In genomic region chr10:93495654-93496321, GRCh38 we compare ENCODE assay signal across 2 cellular contexts.
TF ChIP-seq lines count a peak whose summit lies in the region.

No MANE protein-coding gene starts in this region.

TF ChIP-seq in SK-N-SH, 30 proteins besides CTCF, POLR2A, EP300 and RAD21:
- no peak for TF ChIP-seq FOXJ3 (CRISPR knock-in tag; IDR thresholded peaks at IDR 0.05)
- no peak for TF ChIP-seq FOSL2 (IDR thresholded peaks at IDR 0.05; ENCODE audit: borderline replicate concordance, low read depth)
- TF ChIP-seq TEAD4 (IDR thresholded peaks at IDR 0.05; ENCODE audit: borderline replicate concordance, insufficient read depth): no peak
- no peak for TF ChIP-seq GABPA (IDR thresholded peaks at IDR 0.05; ENCODE audit: low read depth)
- no peak for TF ChIP-seq ZBTB33 (IDR thresholded peaks at IDR 0.05; ENCODE audit: borderline replicate concordance, low read depth)
- no peak for TF ChIP-seq ELF1 (IDR thresholded peaks at IDR 0.05)
- TF ChIP-seq CHD2 (IDR thresholded peaks at IDR 0.05; ENCODE audit: low read length, partially characterized antibody): no peak
- no peak for TF ChIP-seq RXRA (IDR thresholded peaks at IDR 0.05; ENCODE audit: borderline replicate concordance, low read depth)
- no peak for TF ChIP-seq GATA2 (CRISPR knock-in tag; IDR thresholded peaks at IDR 0.05)
- TF ChIP-seq MEF2A (IDR thresholded peaks at IDR 0.05; ENCODE audit: borderline replicate concordance, low read depth): no peak
- 0 out of 2 replicates have a peak, but pooled peaks have one; percentile 21 for TF ChIP-seq MXI1 (IDR thresholded peaks at IDR 0.05; ENCODE audit: low read depth, low read length)
- TF ChIP-seq SMC3 (IDR thresholded peaks at IDR 0.05; ENCODE audit: low read depth, low read length): no peak
- no peak for TF ChIP-seq USF2 (IDR thresholded peaks at IDR 0.05; ENCODE audit: borderline replicate concordance, low read depth, low read length)
- no peak for TF ChIP-seq EZH2phosphoT487 (IDR thresholded peaks at IDR 0.05; ENCODE audit: borderline replicate concordance, low read depth)
- no peak for TF ChIP-seq IRF3 (IDR thresholded peaks at IDR 0.05; ENCODE audit: low read depth, low read length)
- peak; percentile 22; the same call in 1 of the 2 replicates for TF ChIP-seq NFIC (IDR thresholded peaks at IDR 0.05; ENCODE audit: borderline replicate concordance)

TF ChIP-seq in H1, 55 proteins besides CTCF, POLR2A, EP300 and RAD21:
- TF ChIP-seq RBBP5 (IDR thresholded peaks at IDR 0.05; ENCODE audit: borderline replicate concordance, low read depth, low read length) (0 out of 2 replicates have a peak, but pooled peaks have one; percentile 2), ATF2 (IDR thresholded peaks at IDR 0.05; ENCODE audit: low read length) (no peak), SP4 (IDR thresholded peaks at IDR 0.05; ENCODE audit: low read length) (no peak), KDM4A (IDR thresholded peaks at IDR 0.05; ENCODE audit: low read depth, low read length, severe bottlenecking) (peak; percentile 25), SP2 (IDR thresholded peaks at IDR 0.05; ENCODE audit: low read length) (no peak), SAP30 (IDR thresholded peaks at IDR 0.05; ENCODE audit: insufficient read depth, insufficient replicate concordance, low read length) (peak; percentile 33)
TF ChIP-seq in H1: peak in this region for 3.
